Comparison of ENCODE assay signal across 37 cellular contexts in the genomic region with DNA sequence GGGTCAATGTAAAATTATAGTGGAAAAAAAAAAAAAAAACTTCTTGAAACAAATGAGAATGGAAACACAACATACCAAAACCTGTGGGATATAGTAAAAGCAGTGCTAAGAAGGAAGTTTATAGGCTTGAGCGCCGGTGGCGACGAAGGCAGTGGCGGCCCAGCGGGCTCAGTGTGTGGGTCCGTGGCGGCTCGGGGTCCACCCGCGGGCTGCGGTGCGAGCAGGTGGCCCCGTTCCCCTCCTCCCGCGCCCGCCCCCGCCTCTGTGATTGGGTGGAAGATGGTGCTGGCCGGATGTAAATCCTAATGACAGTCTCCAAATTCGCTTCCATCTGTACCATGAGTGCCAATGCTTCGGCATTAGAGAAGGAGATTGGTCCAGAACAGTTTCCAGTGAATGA. TPM values are rescaled to one million over a fixed set of nuclear protein-coding genes. Genes with fewer than 3 reads are reported as not detected.
"Had no signal": no experiment of that assay in that cellular context is flagged by ENCODE, and none has a peak within 500 bp of the region (broad histone marks: within the 10 kb centered on the region; RNA-seq: fewer than 3 reads in every experiment).

No MANE protein-coding gene starts in this region.

- DNase-seq: activated effector memory CD4-positive, alpha-beta T cell treated with anti-CD3 and anti-CD28 coated beads, Interleukin-2, amount 50 U/mL, for 16 hours; activated effector memory CD4-positive, alpha-beta T cell treated with Interleukin-2 at 50 U/mL for 16 hours; activated gamma-delta T cell; activated gamma-delta T cell treated with Interleukin-2 at 50 U/mL for 16 hours; activated naive CD4-positive, alpha-beta T cell; activated naive CD4-positive, alpha-beta T cell treated with anti-CD3 and anti-CD28 coated beads for 36 hours; activated naive CD4-positive, alpha-beta T cell treated with anti-CD3 and anti-CD28 coated beads, Interleukin-2, amount 10 ng/mL, durations not matched to agents 7 days and 5 days; activated naive CD4-positive, alpha-beta T cell treated with anti-CD3 and anti-CD28 coated beads, Interleukin-2, amount 50 U/mL, for 16 hours; activated naive CD4-positive, alpha-beta T cell treated with Interleukin-2 at 50 U/mL for 16 hours; activated naive CD8-positive, alpha-beta T cell treated with anti-CD3 and anti-CD28 coated beads for 36 hours; activated naive CD8-positive, alpha-beta T cell treated with anti-CD3 and anti-CD28 coated beads, Interleukin-2, amount 10 ng/mL, durations not matched to agents 7 days and 5 days; activated naive CD8-positive, alpha-beta T cell treated with anti-CD3 and anti-CD28 coated beads, Interleukin-2, amount 50 U/mL, for 24 hours; activated T-cell treated with anti-CD3 and anti-CD28 coated beads, Interleukin-2, amount 50 U/mL, for 24 hours; activated T-cell treated with anti-CD3 and anti-CD28 coated beads, Interleukin-2, amount 50 U/mL, for 4 hours; activated T-cell treated with anti-CD3 and anti-CD28 coated beads, Interleukin-2, amount 50 U/mL, for 48 hours; activated T-cell treated with anti-CD3 and anti-CD28 coated beads, Interleukin-2, amount 50 U/mL, for 72 hours; adrenal gland; amniotic stem cell; amygdala; anterior cingulate cortex; aorta; body of pancreas; brain microvascular endothelial cell; caudate nucleus; central memory CD4-positive, alpha-beta T cell; cerebellar nuclear complex had no signal

- H3K36me3 ChIP-seq: adrenal gland, ascending aorta, brain microvascular endothelial cell, breast epithelium had no signal

- H3K27me3 ChIP-seq: adrenal gland, ascending aorta, body of pancreas, brain microvascular endothelial cell, breast epithelium, cardiac muscle cell had no signal

- H3K4me3 ChIP-seq: adrenal gland, ascending aorta, body of pancreas, breast epithelium, cardiac muscle cell had no signal

RNA-seq across cellular contexts. Expression of gene TLX3, which starts 57.5 kb away (rescaled TPM):
- total RNA-seq: activated naive CD4-positive, alpha-beta T cell treated with anti-CD3 and anti-CD28 coated beads for 36 hours; activated naive CD4-positive, alpha-beta T cell treated with anti-CD3 and anti-CD28 coated beads, Interleukin-2, amount 50 U/mL, for 72 hours; activated naive CD8-positive, alpha-beta T cell treated with anti-CD3 and anti-CD28 coated beads for 36 hours; activated naive CD8-positive, alpha-beta T cell treated with anti-CD3 and anti-CD28 coated beads, Interleukin-2, amount 10 ng/mL, durations not matched to agents 7 days and 5 days; activated T-cell treated with anti-CD3 and anti-CD28 coated beads, Interleukin-2, amount 50 U/mL, for 4 hours; activated T-cell treated with anti-CD3 and anti-CD28 coated beads, Interleukin-2, amount 50 U/mL, for 72 hours; activated T-helper 1 cell treated with anti-CD3 and anti-CD28 coated beads, Interleukin-12 subunit alpha, Interleukin-12 subunit beta, Interleukin-2, Interleukin-4 antibody, amounts not matched to agents 30 ng/mL and 10 ng/mL and 1 ng/mL, durations not matched to agents 14 hours and 24 hours and 36 hours; activated T-helper 17 cell treated with anti-CD3 and anti-CD28 coated beads, Interleukin-2, amount 50 U/mL, for 72 hours; activated T-helper 2 cell treated with anti-CD3 and anti-CD28 coated beads, Interferon-gamma antibody, Interleukin-2, Interleukin-4, amounts not matched to agents 10 μg/mL and 5 μg/mL and 100 μg/mL, durations not matched to agents 14 hours and 24 hours and 36 hours; adrenal gland; aorta; ascending aorta; astrocyte; body of pancreas; breast epithelium; bronchial epithelial cell; cardiac muscle cell; cardiac septum; chondrocyte had no signal
